ENCODE assay signal across 24 cellular contexts in the genomic region with DNA sequence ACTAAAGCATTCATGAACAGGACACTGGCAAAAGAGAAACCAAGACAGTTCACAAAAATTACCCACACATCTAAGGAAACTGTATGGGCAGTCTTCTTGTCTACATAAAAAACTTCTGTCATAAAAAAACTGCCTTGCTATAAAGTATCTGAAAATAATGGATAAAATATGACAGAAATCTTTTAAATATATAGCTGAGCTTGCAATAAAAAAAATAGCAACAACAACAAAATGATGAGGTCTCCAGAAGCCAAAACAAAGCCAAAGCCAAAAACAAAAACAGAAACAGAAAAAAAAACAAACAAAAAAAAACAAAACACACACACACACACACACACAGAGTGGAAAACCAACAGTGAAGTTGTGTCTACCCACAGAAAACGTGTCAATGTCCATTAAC. TPM values are rescaled to one million over a fixed set of nuclear protein-coding genes. Genes with fewer than 3 reads are reported as not detected.
"Had no signal": no experiment of that assay in that cellular context is flagged by ENCODE, and none has a peak within 500 bp of the region (broad histone marks: within the 10 kb centered on the region; RNA-seq: fewer than 3 reads in every experiment).

No MANE protein-coding gene starts in this region.

- H3K27me3 Mint-ChIP-seq: IgD-negative memory B cell had no signal

- FAIRE-seq: RCC 7860 had no signal

- H3K4me3 Mint-ChIP-seq: IgD-negative memory B cell had no signal

- H3K4me1 ChIP-seq: SJSA1 had no signal

- H3K36me3 ChIP-seq: MG63, SJSA1 had no signal

- H3K27me3 ChIP-seq: MG63, SJSA1 had no signal

- H3K4me3 ChIP-seq: MG63, SJSA1, SK-N-MC had no signal

- DNase-seq: KBM-7, MG63, NCI-H1092, NCI-H1105 treated with DMSO at 0.1 percent for 48 hours, NCI-H1417 treated with DMSO at 0.1 percent for 48 hours, NCI-H146, NCI-H1694 treated with DMSO at 0.1 percent for 48 hours, NCI-H1930, NCI-H2081, NCI-H2107, NCI-H2227 treated with DMSO at 0.1 percent for 48 hours, NCI-H446, NCI-H510A, NCI-H524 treated with DMSO at 0.1 percent for 48 hours, NCI-H69, NCI-H774, Right ventricle myocardium superior, RPMI8226, SIG-M5 had no signal

- H3K9me3 Mint-ChIP-seq: IgD-negative memory B cell had no signal

- H3K27ac ChIP-seq: SJSA1, SK-N-MC had no signal

- H3K9me3 ChIP-seq: MG63, SJSA1 had no signal

RNA-seq across cellular contexts. Expression of gene LY86, which starts 14.8 kb away (rescaled TPM):
- total RNA-seq: HT-29, SJSA1 had no signal
